ENCODE assay signal across 10 cellular contexts in genomic region chr1:234778215-234779159, GRCh38.
DNase-seq lines count a peak whose midpoint lies in the region; ATAC-seq and TF ChIP-seq lines count a peak whose summit lies in the region.
"Had no signal": no experiment of that assay in that cellular context is flagged by ENCODE, and none has a peak within 500 bp of the region (broad histone marks: within the 10 kb centered on the region; RNA-seq: fewer than 3 reads in every experiment).

No MANE protein-coding gene starts in this region.

- H2AFZ ChIP-seq in PC-3 (ENCODE audit: low read length), result no peak overlapping the region
- no peak overlapping the region for H2AFZ ChIP-seq in GM23248
- H2AFZ ChIP-seq in MM.1S (ENCODE audit: low read length), result no peak overlapping the region

- H3K36me3 ChIP-seq in PC-3 (ENCODE audit: low read depth, low read length), result no peaks in the 10 kb centered on the region
- H3K36me3 ChIP-seq in sigmoid colon, result no peaks in the 10 kb centered on the region
- H3K36me3 ChIP-seq in GM23248 (ENCODE audit: low read depth), result no peaks in the 10 kb centered on the region
- no peaks in the 10 kb centered on the region for H3K36me3 ChIP-seq in MM.1S (replicated peaks; ENCODE audit: insufficient read depth, low read length)

- DNase-seq in NCI-H1694 treated with DMSO at 0.1 percent for 48 hours (lab: John Stamatoyannopoulos, UW) (peak; percentile 24), NCI-H1694 (lab: John Stamatoyannopoulos, UW) (no peak), PC-3 (peak; percentile 6), left cardiac atrium (no peak), sigmoid colon (peak; percentile 76), GM23248 (no peak), MM.1S (no peak)
- DNase-seq in stimulated activated CD4-positive, alpha-beta T cell treated with anti-CD3 and anti-CD28 coated beads, Interleukin-15, amount 100 ng/mL, for 24 hours, result no peak
- DNase-seq: GOT3 had no signal

- POLR2A ChIA-PET in PC-3 (lab: Charles Lee; ENCODE audit: unreplicated experiment), result interaction anchor here (0.6 kb wide), 1 partner anchor 121 kb away, joined by 4 read pairs; no protein-coding TSS in a partner anchor

- H3K9me3 ChIP-seq in PC-3 (ENCODE audit: low read length) (no peaks in the 10 kb centered on the region), sigmoid colon (no peaks in the 10 kb centered on the region), GM23248 (ENCODE audit: low read depth) (no peaks in the 10 kb centered on the region), MM.1S (replicated peaks; ENCODE audit: insufficient read depth, low read length) (no peaks in the 10 kb centered on the region)

- no peaks in the 10 kb centered on the region for H3F3A ChIP-seq in PC-3 (ENCODE audit: low read length, unreplicated experiment)
- H3F3A ChIP-seq in GM23248 (ENCODE audit: insufficient read depth), result no peaks in the 10 kb centered on the region
- H3F3A ChIP-seq in MM.1S (ENCODE audit: insufficient read depth, low read length), result no peaks in the 10 kb centered on the region; the same call in 1 of the 2 replicates

- H3K4me3 ChIP-seq in PC-3 (ENCODE audit: low read length), result no peak overlapping the region
- no peak overlapping the region for H3K4me3 ChIP-seq in sigmoid colon
- H3K4me3 ChIP-seq in GM23248, result no peak overlapping the region
- H3K4me3 ChIP-seq in MM.1S (ENCODE audit: low read length), result no peak overlapping the region

- H3K4me1 ChIP-seq in PC-3 (ENCODE audit: insufficient read depth, low read length), result no peaks in the 10 kb centered on the region
- H3K4me1 ChIP-seq in sigmoid colon, result no peaks in the 10 kb centered on the region
- H3K4me1 ChIP-seq in GM23248 (ENCODE audit: insufficient read depth), result no peaks in the 10 kb centered on the region
- H3K4me1 ChIP-seq in MM.1S (ENCODE audit: low read length), result peaks cover 3% of the 10 kb centered on the region

- in situ Hi-C loops in GM23248 (cut with MboI), result no loop called here

- CTCF ChIA-PET in PC-3 (lab: Charles Lee), result interaction anchor here (0.6 kb wide), 1 partner anchor 103 kb away, joined by 6 read pairs; no protein-coding TSS in a partner anchor

- no peak overlapping the region for H3K27ac ChIP-seq in PC-3 (ENCODE audit: low read length)
- no peak overlapping the region for H3K27ac ChIP-seq in sigmoid colon
- no peak overlapping the region for H3K27ac ChIP-seq in GM23248
- H3K27ac ChIP-seq in MM.1S (ENCODE audit: low read length), result no peak overlapping the region
- H3K27ac ChIP-seq: 22Rv1 had no signal

- ATAC-seq in PC-3 (no peak), left cardiac atrium (peak; percentile 7 to 10)

- H3K9ac ChIP-seq in PC-3 (ENCODE audit: low read length), result no peak overlapping the region
- H3K9ac ChIP-seq in GM23248, result no peak overlapping the region
- H3K9ac ChIP-seq in MM.1S (ENCODE audit: low read length), result no peak overlapping the region

- intact Hi-C loops in PC-3 (cut with micrococcal nuclease) (no loop called here), left cardiac atrium (cut with DNase I) (no loop called here), sigmoid colon (cut with DNase I) (no loop called here)

- H3K9me2 ChIP-seq in PC-3 (replicated peaks; ENCODE audit: low read length), result no peaks in the 10 kb centered on the region
- no peaks in the 10 kb centered on the region for H3K9me2 ChIP-seq in GM23248 (ENCODE audit: insufficient read depth)
- no peaks in the 10 kb centered on the region for H3K9me2 ChIP-seq in MM.1S (replicated peaks; ENCODE audit: insufficient read depth, low read length)

- no peak for TF ChIP-seq CTCF in PC-3 (conservative IDR thresholded peaks at IDR 0.05; ENCODE audit: low read depth, low read length)
- no peak for TF ChIP-seq CTCF in sigmoid colon (IDR thresholded peaks at IDR 0.05)
- no peak for TF ChIP-seq CTCF in MM.1S (IDR thresholded peaks at IDR 0.05; ENCODE audit: low read length)

- H3K4me2 ChIP-seq in PC-3 (ENCODE audit: low read length) (no peak overlapping the region), GM23248 (ENCODE audit: unreplicated experiment) (no peak overlapping the region), MM.1S (ENCODE audit: low read depth, low read length) (no peak overlapping the region)

- H3K27me3 ChIP-seq in PC-3 (ENCODE audit: low read length) (peaks cover 66% of the 10 kb centered on the region), sigmoid colon (peaks cover 0 to 3% (median 0%) of the 10 kb centered on the region in 3 donors), GM23248 (replicated peaks; ENCODE audit: insufficient read depth) (peaks cover 67% of the 10 kb centered on the region), MM.1S (replicated peaks; ENCODE audit: insufficient read depth, low read length) (peaks cover 69% of the 10 kb centered on the region)

- no peak for TF ChIP-seq POLR2A in sigmoid colon (IDR thresholded peaks at IDR 0.05)

- H4K20me1 ChIP-seq in PC-3 (ENCODE audit: low read length), result no peaks in the 10 kb centered on the region
- H4K20me1 ChIP-seq in GM23248 (ENCODE audit: insufficient read depth), result no peaks in the 10 kb centered on the region
- H4K20me1 ChIP-seq in MM.1S (ENCODE audit: insufficient read depth, low read length), result no peaks in the 10 kb centered on the region

- 71 to 83% methylated on average over 22 of the region's 22 CpGs for WGBS in sigmoid colon, 2 donors
- WGBS in GM23248 (ENCODE audit: low coverage in 1 of 2, low lambda C conversion rate in 2 of 2, missing lambda C conversion rate in 2 of 2), 2 experiments, result 64 to 65% methylated on average over 22 of the region's 22 CpGs

- BruUV-seq in PC-3 (replicated peaks; lab: Mats Ljungman, UMichigan), result no TSS peak

- no peaks in the 10 kb centered on the region for H3K79me2 ChIP-seq in PC-3 (ENCODE audit: low read length)
- H3K79me2 ChIP-seq in GM23248 (ENCODE audit: insufficient read depth), result no peaks in the 10 kb centered on the region
- H3K79me2 ChIP-seq in MM.1S (ENCODE audit: low read length), result no peaks in the 10 kb centered on the region

- no peak for TF ChIP-seq EP300 in sigmoid colon (IDR thresholded peaks at IDR 0.05)

Comparison
In these comparisons a context has a peak if more than half of its experiments do, and no peak if none do; other contexts are left out.
1. DNase-seq: peak in NCI-H1694 treated with DMSO at 0.1 percent for 48 hours (single experiment), PC-3 (single experiment) and sigmoid colon (single experiment); none in NCI-H1694 (single experiment), left cardiac atrium (single experiment), stimulated activated CD4-positive, alpha-beta T cell treated with anti-CD3 and anti-CD28 coated beads, Interleukin-15, amount 100 ng/mL, for 24 hours (single experiment), GM23248 (single experiment) and MM.1S (single experiment).